39 cellular contexts compared by ENCODE assay signal in genomic region chr15:88591384-88591783, GRCh38. TPM values are rescaled to one million over a fixed set of nuclear protein-coding genes. Genes with fewer than 3 reads are reported as not detected.
"Had no signal": no experiment of that assay in that cellular context is flagged by ENCODE, and none has a peak within 500 bp of the region (broad histone marks: within the 10 kb centered on the region; RNA-seq: fewer than 3 reads in every experiment).

No MANE protein-coding gene starts in this region.

- ATAC-seq: activated naive CD4-positive, alpha-beta T cell treated with anti-CD3 and anti-CD28 coated beads, Interleukin-2, amount 50 U/mL, for 72 hours; activated naive CD8-positive, alpha-beta T cell treated with anti-CD3 and anti-CD28 coated beads, Interleukin-2, amount 50 U/mL, for 24 hours; activated T-cell treated with anti-CD3 and anti-CD28 coated beads, Interleukin-2, amount 50 U/mL, for 4 hours; activated T-cell treated with anti-CD3 and anti-CD28 coated beads, Interleukin-2, amount 50 U/mL, for 72 hours; activated T-helper 17 cell treated with anti-CD3 and anti-CD28 coated beads, Interleukin-2, amount 50 U/mL, for 72 hours; body of pancreas had no signal

- H3K4me3 Mint-ChIP-seq: activated naive CD4-positive, alpha-beta T cell treated with anti-CD3 and anti-CD28 coated beads for 36 hours; activated naive CD4-positive, alpha-beta T cell treated with anti-CD3 and anti-CD28 coated beads, Interleukin-2, amount 10 ng/mL, durations not matched to agents 7 days and 5 days; activated naive CD4-positive, alpha-beta T cell treated with anti-CD3 and anti-CD28 coated beads, Interleukin-2, amount 50 U/mL, for 24 hours; activated naive CD8-positive, alpha-beta T cell; activated naive CD8-positive, alpha-beta T cell treated with anti-CD3 and anti-CD28 coated beads for 36 hours; activated naive CD8-positive, alpha-beta T cell treated with anti-CD3 and anti-CD28 coated beads, Interleukin-2, amount 10 ng/mL, durations not matched to agents 7 days and 5 days; activated naive CD8-positive, alpha-beta T cell treated with anti-CD3 and anti-CD28 coated beads, Interleukin-2, amount 50 U/mL, for 24 hours; activated T-cell treated with anti-CD3 and anti-CD28 coated beads, Interleukin-2, amount 50 U/mL, for 24 hours; activated T-cell treated with anti-CD3 and anti-CD28 coated beads, Interleukin-2, amount 50 U/mL, for 4 hours; activated T-cell treated with anti-CD3 and anti-CD28 coated beads, Interleukin-2, amount 50 U/mL, for 72 hours; activated T-helper 1 cell treated with anti-CD3 and anti-CD28 coated beads, Interleukin-12 subunit alpha, Interleukin-12 subunit beta, Interleukin-2, Interleukin-4 antibody, amounts not matched to agents 30 ng/mL and 10 ng/mL and 1 ng/mL, durations not matched to agents 14 hours and 24 hours and 36 hours; activated T-helper 17 cell treated with anti-CD3 and anti-CD28 coated beads, Interleukin-2, amount 50 U/mL, for 72 hours; brain; central memory CD8-positive, alpha-beta T cell had no signal

- H3K36me3 Mint-ChIP-seq: activated naive CD4-positive, alpha-beta T cell treated with anti-CD3 and anti-CD28 coated beads, Interleukin-2, amount 10 ng/mL, durations not matched to agents 7 days and 5 days; activated naive CD4-positive, alpha-beta T cell treated with anti-CD3 and anti-CD28 coated beads, Interleukin-2, amount 50 U/mL, for 24 hours; activated naive CD4-positive, alpha-beta T cell treated with anti-CD3 and anti-CD28 coated beads, Interleukin-2, amount 50 U/mL, for 72 hours; activated naive CD8-positive, alpha-beta T cell; activated naive CD8-positive, alpha-beta T cell treated with anti-CD3 and anti-CD28 coated beads for 36 hours; activated naive CD8-positive, alpha-beta T cell treated with anti-CD3 and anti-CD28 coated beads, Interleukin-2, amount 10 ng/mL, durations not matched to agents 7 days and 5 days; brain had no signal

- H3K9me3 Mint-ChIP-seq: activated naive CD4-positive, alpha-beta T cell treated with anti-CD3 and anti-CD28 coated beads for 36 hours; activated naive CD4-positive, alpha-beta T cell treated with anti-CD3 and anti-CD28 coated beads, Interleukin-2, amount 10 ng/mL, durations not matched to agents 7 days and 5 days; activated naive CD4-positive, alpha-beta T cell treated with anti-CD3 and anti-CD28 coated beads, Interleukin-2, amount 50 U/mL, for 24 hours; activated naive CD4-positive, alpha-beta T cell treated with anti-CD3 and anti-CD28 coated beads, Interleukin-2, amount 50 U/mL, for 72 hours; activated naive CD8-positive, alpha-beta T cell treated with anti-CD3 and anti-CD28 coated beads for 36 hours; activated naive CD8-positive, alpha-beta T cell treated with anti-CD3 and anti-CD28 coated beads, Interleukin-2, amount 10 ng/mL, durations not matched to agents 7 days and 5 days; activated naive CD8-positive, alpha-beta T cell treated with anti-CD3 and anti-CD28 coated beads, Interleukin-2, amount 50 U/mL, for 24 hours; activated T-cell treated with anti-CD3 and anti-CD28 coated beads, Interleukin-2, amount 50 U/mL, for 24 hours; activated T-cell treated with anti-CD3 and anti-CD28 coated beads, Interleukin-2, amount 50 U/mL, for 72 hours; activated T-helper 1 cell treated with anti-CD3 and anti-CD28 coated beads, Interleukin-12 subunit alpha, Interleukin-12 subunit beta, Interleukin-2, Interleukin-4 antibody, amounts not matched to agents 30 ng/mL and 10 ng/mL and 1 ng/mL, durations not matched to agents 14 hours and 24 hours and 36 hours; activated T-helper 17 cell treated with anti-CD3 and anti-CD28 coated beads, Interleukin-2, amount 50 U/mL, for 72 hours; activated T-helper 2 cell treated with anti-CD3 and anti-CD28 coated beads, Interferon-gamma antibody, Interleukin-2, Interleukin-4, amounts not matched to agents 10 μg/mL and 5 μg/mL and 100 μg/mL, durations not matched to agents 14 hours and 24 hours and 36 hours; central memory CD8-positive, alpha-beta T cell had no signal

- H3K27ac Mint-ChIP-seq: activated naive CD4-positive, alpha-beta T cell treated with anti-CD3 and anti-CD28 coated beads for 36 hours; activated naive CD4-positive, alpha-beta T cell treated with anti-CD3 and anti-CD28 coated beads, Interleukin-2, amount 10 ng/mL, durations not matched to agents 7 days and 5 days; activated naive CD4-positive, alpha-beta T cell treated with anti-CD3 and anti-CD28 coated beads, Interleukin-2, amount 50 U/mL, for 24 hours; activated naive CD4-positive, alpha-beta T cell treated with anti-CD3 and anti-CD28 coated beads, Interleukin-2, amount 50 U/mL, for 72 hours; activated naive CD8-positive, alpha-beta T cell; activated naive CD8-positive, alpha-beta T cell treated with anti-CD3 and anti-CD28 coated beads for 36 hours; activated naive CD8-positive, alpha-beta T cell treated with anti-CD3 and anti-CD28 coated beads, Interleukin-2, amount 10 ng/mL, durations not matched to agents 7 days and 5 days; activated naive CD8-positive, alpha-beta T cell treated with anti-CD3 and anti-CD28 coated beads, Interleukin-2, amount 50 U/mL, for 24 hours; activated T-cell treated with anti-CD3 and anti-CD28 coated beads, Interleukin-2, amount 50 U/mL, for 24 hours; activated T-cell treated with anti-CD3 and anti-CD28 coated beads, Interleukin-2, amount 50 U/mL, for 72 hours; activated T-helper 1 cell treated with anti-CD3 and anti-CD28 coated beads, Interleukin-12 subunit alpha, Interleukin-12 subunit beta, Interleukin-2, Interleukin-4 antibody, amounts not matched to agents 30 ng/mL and 10 ng/mL and 1 ng/mL, durations not matched to agents 14 hours and 24 hours and 36 hours; activated T-helper 17 cell treated with anti-CD3 and anti-CD28 coated beads, Interleukin-2, amount 50 U/mL, for 72 hours; activated T-helper 2 cell treated with anti-CD3 and anti-CD28 coated beads, Interferon-gamma antibody, Interleukin-2, Interleukin-4, amounts not matched to agents 10 μg/mL and 5 μg/mL and 100 μg/mL, durations not matched to agents 14 hours and 24 hours and 36 hours; brain had no signal

- H3K4me1 Mint-ChIP-seq: activated naive CD4-positive, alpha-beta T cell treated with anti-CD3 and anti-CD28 coated beads, Interleukin-2, amount 10 ng/mL, durations not matched to agents 7 days and 5 days; activated naive CD8-positive, alpha-beta T cell treated with anti-CD3 and anti-CD28 coated beads for 36 hours; activated naive CD8-positive, alpha-beta T cell treated with anti-CD3 and anti-CD28 coated beads, Interleukin-2, amount 10 ng/mL, durations not matched to agents 7 days and 5 days; activated naive CD8-positive, alpha-beta T cell treated with anti-CD3 and anti-CD28 coated beads, Interleukin-2, amount 50 U/mL, for 24 hours; activated T-helper 17 cell treated with anti-CD3 and anti-CD28 coated beads, Interleukin-2, amount 50 U/mL, for 72 hours; central memory CD8-positive, alpha-beta T cell had no signal

- H3K36me3 ChIP-seq: adrenal gland, ascending aorta, brain microvascular endothelial cell, breast epithelium, cardiac muscle cell had no signal

- DNase-seq: activated effector memory CD4-positive, alpha-beta T cell treated with anti-CD3 and anti-CD28 coated beads, Interleukin-2, amount 50 U/mL, for 16 hours; activated effector memory CD4-positive, alpha-beta T cell treated with Interleukin-2 at 50 U/mL for 16 hours; activated gamma-delta T cell; activated gamma-delta T cell treated with Interleukin-2 at 50 U/mL for 16 hours; activated naive CD4-positive, alpha-beta T cell; activated naive CD4-positive, alpha-beta T cell treated with anti-CD3 and anti-CD28 coated beads for 36 hours; activated naive CD4-positive, alpha-beta T cell treated with anti-CD3 and anti-CD28 coated beads, Interleukin-2, amount 10 ng/mL, durations not matched to agents 7 days and 5 days; activated naive CD4-positive, alpha-beta T cell treated with anti-CD3 and anti-CD28 coated beads, Interleukin-2, amount 50 U/mL, for 16 hours; activated naive CD4-positive, alpha-beta T cell treated with Interleukin-2 at 50 U/mL for 16 hours; activated naive CD8-positive, alpha-beta T cell treated with anti-CD3 and anti-CD28 coated beads for 36 hours; activated naive CD8-positive, alpha-beta T cell treated with anti-CD3 and anti-CD28 coated beads, Interleukin-2, amount 10 ng/mL, durations not matched to agents 7 days and 5 days; activated naive CD8-positive, alpha-beta T cell treated with anti-CD3 and anti-CD28 coated beads, Interleukin-2, amount 50 U/mL, for 24 hours; activated T-cell treated with anti-CD3 and anti-CD28 coated beads, Interleukin-2, amount 50 U/mL, for 24 hours; activated T-cell treated with anti-CD3 and anti-CD28 coated beads, Interleukin-2, amount 50 U/mL, for 4 hours; activated T-cell treated with anti-CD3 and anti-CD28 coated beads, Interleukin-2, amount 50 U/mL, for 48 hours; activated T-cell treated with anti-CD3 and anti-CD28 coated beads, Interleukin-2, amount 50 U/mL, for 72 hours; adrenal gland; amniotic stem cell; amygdala; anterior cingulate cortex; aorta; body of pancreas; brain microvascular endothelial cell; caudate nucleus; central memory CD4-positive, alpha-beta T cell; cerebellar nuclear complex had no signal

- H3K4me1 ChIP-seq: ascending aorta, body of pancreas, breast epithelium had no signal

- H3K9me3 ChIP-seq: adrenal gland, ascending aorta, body of pancreas, breast epithelium had no signal

- FAIRE-seq: astrocyte, bronchial epithelial cell had no signal

- H3K4me3 ChIP-seq: adrenal gland, ascending aorta, body of pancreas, breast epithelium, cardiac muscle cell had no signal

- H3K27me3 Mint-ChIP-seq: activated naive CD4-positive, alpha-beta T cell treated with anti-CD3 and anti-CD28 coated beads, Interleukin-2, amount 50 U/mL, for 24 hours; activated naive CD8-positive, alpha-beta T cell; activated naive CD8-positive, alpha-beta T cell treated with anti-CD3 and anti-CD28 coated beads for 36 hours; activated T-cell treated with anti-CD3 and anti-CD28 coated beads, Interleukin-2, amount 50 U/mL, for 24 hours had no signal

- H3K27ac ChIP-seq: adrenal gland, ascending aorta, body of pancreas, brain microvascular endothelial cell, breast epithelium, cardiac muscle cell had no signal

- H3K27me3 ChIP-seq: adrenal gland, ascending aorta, body of pancreas, brain microvascular endothelial cell, breast epithelium, cardiac muscle cell had no signal

RNA-seq across cellular contexts. Expression of gene ISG20, which starts 47.4 kb away (rescaled TPM):
- polyA plus RNA-seq: cardiac muscle cell had no signal
